ENCODE assay signal across 20 cellular contexts in the genomic region with DNA sequence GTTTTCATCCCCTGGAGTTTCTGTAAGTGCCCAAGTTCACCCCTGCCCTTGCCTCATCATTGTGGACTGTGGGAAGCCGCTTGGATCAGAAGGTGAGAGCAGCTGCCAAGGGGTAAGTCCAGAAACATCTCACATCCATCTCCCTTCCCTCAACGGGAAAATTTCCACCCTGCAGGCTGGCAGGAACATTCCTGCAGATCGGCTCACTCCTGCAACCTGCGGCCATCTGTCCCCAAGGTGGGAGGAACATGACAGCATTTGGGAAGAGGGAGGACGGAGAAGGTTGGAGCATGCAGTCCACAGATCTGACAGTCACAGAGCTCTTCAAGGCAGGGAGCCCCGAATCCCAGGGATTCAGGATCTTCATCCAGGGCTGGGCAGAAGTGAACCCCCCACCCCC.
"Had no signal": no experiment of that assay in that cellular context is flagged by ENCODE, and none has a peak within 500 bp of the region (broad histone marks: within the 10 kb centered on the region; RNA-seq: fewer than 3 reads in every experiment).

No MANE protein-coding gene starts in this region.

- DNase-seq: cortex of kidney; effector memory CD8-positive, alpha-beta T cell; gastrocnemius medialis; heart right ventricle; hypothalamus; kidney glomerular epithelial cell; mammary epithelial cell; natural killer cell; nucleus accumbens; ovary; stimulated activated CD4-positive, alpha-beta T cell treated with anti-CD3 and anti-CD28 coated beads, Interleukin-2, amount 100 ng/mL, for 48 hours; stimulated activated naive CD8-positive, alpha-beta T cell treated with anti-CD3 and anti-CD28 coated beads, Interleukin-15, Interleukin-2, amounts not matched to agents 100 U/mL and 50 U/mL, for 24 hours; tibial artery; upper lobe of left lung; uterus had no signal

- H3K27me3 ChIP-seq: ovary had no signal

- ATAC-seq: effector memory CD8-positive, alpha-beta T cell; gastrocnemius medialis; heart right ventricle; mucosa of descending colon; natural killer cell; right cardiac atrium; stimulated activated naive CD8-positive, alpha-beta T cell treated with anti-CD3 and anti-CD28 coated beads, Interleukin-15, Interleukin-2, amounts not matched to agents 100 U/mL and 50 U/mL, for 24 hours had no signal

- H3K4me2 ChIP-seq: smooth muscle cell had no signal

- H3K36me3 ChIP-seq: esophagus muscularis mucosa, gastrocnemius medialis, heart right ventricle, ovary, tibial artery, upper lobe of left lung, uterus had no signal

- H3K27ac ChIP-seq: epithelial cell of prostate, esophagus muscularis mucosa, gastrocnemius medialis, ovary, upper lobe of left lung, uterus had no signal

- H3K4me3 ChIP-seq: esophagus muscularis mucosa, gastrocnemius medialis, heart right ventricle, mucosa of descending colon, ovary, smooth muscle cell, tibial artery, upper lobe of left lung, uterus had no signal

- H3K9me3 ChIP-seq: esophagus muscularis mucosa, gastrocnemius medialis, heart right ventricle, mucosa of descending colon, ovary, tibial artery, upper lobe of left lung, uterus had no signal
